ENCODE assay signal across 8 cellular contexts in the genomic region with DNA sequence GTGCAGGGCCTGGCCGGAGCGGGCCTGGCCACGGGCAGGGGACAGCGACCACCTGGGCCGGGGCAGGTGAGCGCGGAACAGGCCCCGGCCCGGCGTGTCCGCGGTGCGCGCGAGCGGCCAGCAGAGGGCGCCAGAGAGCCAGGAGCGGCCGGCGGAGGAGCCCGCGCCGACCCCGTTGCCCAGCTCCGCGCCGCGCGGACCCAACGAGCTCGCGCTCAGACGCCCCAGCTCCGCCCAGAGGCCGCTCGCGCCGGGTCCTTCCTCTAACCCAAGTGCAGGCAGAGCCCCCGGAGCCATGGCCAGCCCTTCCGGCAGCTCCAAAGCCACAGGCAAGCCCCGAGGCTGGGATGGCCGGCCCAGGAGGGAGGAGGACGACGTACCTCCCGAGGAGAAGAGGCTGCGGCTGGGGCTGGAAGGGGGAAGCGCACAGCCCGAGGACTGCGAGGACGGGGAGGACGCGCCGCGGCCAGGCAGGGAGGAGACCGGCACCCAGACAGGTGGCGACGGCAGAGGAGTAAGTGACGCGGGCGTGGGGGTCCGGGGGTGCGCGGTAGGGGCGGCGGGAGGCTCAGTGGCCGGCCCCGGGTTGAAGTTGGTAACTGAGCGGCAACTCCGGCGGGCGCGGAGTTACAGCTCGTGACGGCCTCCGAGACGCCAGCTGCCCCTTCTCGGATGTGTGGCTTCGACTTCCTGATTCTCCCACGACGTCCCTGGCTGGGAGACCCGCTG.
DNase-seq lines count a peak whose midpoint lies in the region; ATAC-seq and TF ChIP-seq lines count a peak whose summit lies in the region.
"Not testable (repeated sequence)": the region's sequence is repeated elsewhere in the genome, so short reads cannot be mapped to it uniquely, and the experiment has no call there.

No MANE protein-coding gene starts in this region.

- 0 to 1% methylated on average over 9 to 57 of the region's 81 CpGs for WGBS in body of pancreas, 2 donors

- POLR2A ChIA-PET in CD4-positive, alpha-beta T cell (lab: Charles Lee), result not testable (repeated sequence)

- not testable (repeated sequence) for H3K4me1 Mint-ChIP-seq in CD4-positive, alpha-beta T cell (ENCODE audit: low read depth)

- H3K9me3 ChIP-seq in CD4-positive, alpha-beta T cell (ENCODE audit: control insufficient read depth, low read length); body of pancreas; left ventricle myocardium inferior (replicated peaks); neuron (ENCODE audit: low read length): not testable (repeated sequence)

- H2AFZ ChIP-seq in neuron (ENCODE audit: low read depth, low read length), result peak overlapping the region; percentile 95

- not testable (repeated sequence) for H3K4me1 ChIP-seq in body of pancreas; left ventricle myocardium inferior; neuron (ENCODE audit: insufficient read depth, low read length)

- not testable (repeated sequence) for H3K36me3 Mint-ChIP-seq in CD4-positive, alpha-beta T cell (ENCODE audit: low read depth)

- not testable (repeated sequence) for H3K27me3 ChIP-seq in CD4-positive, alpha-beta T cell (ENCODE audit: control insufficient read depth, insufficient read depth, low read length); body of pancreas; neuron (ENCODE audit: insufficient read depth, low read length)
- H3K27me3 ChIP-seq in left ventricle myocardium inferior (ENCODE audit: low read depth), result peaks cover 63% of the 10 kb centered on the region

- H3K27ac Mint-ChIP-seq in CD4-positive, alpha-beta T cell, result not testable (repeated sequence)

- peak; percentile 20 to 75 (median 56) for DNase-seq in CD4-positive, alpha-beta T cell
- peak; percentile 3 for DNase-seq in HPDE6-E6E7 (ENCODE audit: extremely low spot score)
- DNase-seq in NCI-H524 treated with DMSO at 0.1 percent for 48 hours (lab: John Stamatoyannopoulos, UW), result peak; percentile 21
- peak; percentile 56 to 62 for DNase-seq in activated CD4-positive, alpha-beta T cell treated with anti-CD3 and anti-CD28 coated beads for 4 hours
- peak; percentile 66 to 77 (median 72) for DNase-seq in body of pancreas
- peak; percentile 78 for DNase-seq in left ventricle myocardium inferior
- peak; percentile 63 to 68 for DNase-seq in stimulated activated CD8-positive, alpha-beta memory T cell treated with anti-CD3 and anti-CD28 coated beads, Interleukin-2, amount 100 ng/mL, for 48 hours (ENCODE audit: low read depth in 2 of 2)

- not testable (repeated sequence) for H3K27ac ChIP-seq in CD4-positive, alpha-beta T cell (ENCODE audit: low read depth, low read length); left ventricle myocardium inferior (replicated peaks)
- H3K27ac ChIP-seq in body of pancreas, result peak overlapping the region in 1 of 4 donors; percentile 44

- peaks cover 44% of the 10 kb centered on the region for H3K27me3 Mint-ChIP-seq in CD4-positive, alpha-beta T cell

- TF ChIP-seq CTCF in CD4-positive, alpha-beta T cell (IDR thresholded peaks at IDR 0.05), result peak; percentile 42
- TF ChIP-seq CTCF in body of pancreas (IDR thresholded peaks at IDR 0.05), result peak in 6 of 7 experiments; percentile 27 to 99 (median 84)
- TF ChIP-seq CTCF in left ventricle myocardium inferior (IDR thresholded peaks at IDR 0.05; ENCODE audit: borderline replicate concordance), result peak; percentile 91

- H3K4me3 ChIP-seq in body of pancreas, result peak overlapping the region in 1 of 2 donors; percentile 50
- H3K4me3 ChIP-seq in left ventricle myocardium inferior, result peak overlapping the region; percentile 67
- peak overlapping the region; percentile 36 for H3K4me3 ChIP-seq in neuron (ENCODE audit: low read length)

- ATAC-seq in CD4-positive, alpha-beta T cell (ENCODE audit: poor library complexity), result peak; percentile 61
- peak; percentile 50 for ATAC-seq in body of pancreas

- intact Hi-C loops in CD4-positive, alpha-beta T cell (cut with DNase I, micrococcal nuclease), result loop anchor here in 1 of 2 experiments (10.0 kb wide), 1 partner anchor 483 kb away; no protein-coding TSS in a partner anchor
- intact Hi-C loops in body of pancreas (cut with DNase I); left ventricle myocardium inferior (cut with micrococcal nuclease): not testable (repeated sequence)

- CTCF ChIA-PET in CD4-positive, alpha-beta T cell (lab: Charles Lee), result interaction anchor here (0.6 to 1.3 kb wide), 11 partner anchors 9 to 160 kb away, joined by 3 to 6 read pairs (median 3); no protein-coding TSS in a partner anchor

- not testable (repeated sequence) for TF ChIP-seq POLR2A in body of pancreas (IDR thresholded peaks at IDR 0.05)

- not testable (repeated sequence) for H3K36me3 ChIP-seq in body of pancreas (replicated peaks in 1 of 2; ENCODE audit: insufficient read depth in 1 of 2, low read depth in 2 of 2); left ventricle myocardium inferior; neuron (ENCODE audit: insufficient read depth, low read length)

- not testable (repeated sequence) for H3K9me3 Mint-ChIP-seq in CD4-positive, alpha-beta T cell

- peak overlapping the region; percentile 70 for H3K4me3 Mint-ChIP-seq in CD4-positive, alpha-beta T cell

Comparison
In these comparisons a context has a peak if more than half of its experiments do, and no peak if none do; other contexts are left out.
1. DNase-seq: peak in every context shown above with its lines; median percentile 78 in left ventricle myocardium inferior; 72 in body of pancreas; 66 in stimulated activated CD8-positive, alpha-beta memory T cell treated with anti-CD3 and anti-CD28 coated beads, Interleukin-2, amount 100 ng/mL, for 48 hours; 59 in activated CD4-positive, alpha-beta T cell treated with anti-CD3 and anti-CD28 coated beads for 4 hours; 56 in CD4-positive, alpha-beta T cell; 21 in NCI-H524 treated with DMSO at 0.1 percent for 48 hours; 3 in HPDE6-E6E7.